1 cellular context compared by ENCODE assay signal in the genomic region with DNA sequence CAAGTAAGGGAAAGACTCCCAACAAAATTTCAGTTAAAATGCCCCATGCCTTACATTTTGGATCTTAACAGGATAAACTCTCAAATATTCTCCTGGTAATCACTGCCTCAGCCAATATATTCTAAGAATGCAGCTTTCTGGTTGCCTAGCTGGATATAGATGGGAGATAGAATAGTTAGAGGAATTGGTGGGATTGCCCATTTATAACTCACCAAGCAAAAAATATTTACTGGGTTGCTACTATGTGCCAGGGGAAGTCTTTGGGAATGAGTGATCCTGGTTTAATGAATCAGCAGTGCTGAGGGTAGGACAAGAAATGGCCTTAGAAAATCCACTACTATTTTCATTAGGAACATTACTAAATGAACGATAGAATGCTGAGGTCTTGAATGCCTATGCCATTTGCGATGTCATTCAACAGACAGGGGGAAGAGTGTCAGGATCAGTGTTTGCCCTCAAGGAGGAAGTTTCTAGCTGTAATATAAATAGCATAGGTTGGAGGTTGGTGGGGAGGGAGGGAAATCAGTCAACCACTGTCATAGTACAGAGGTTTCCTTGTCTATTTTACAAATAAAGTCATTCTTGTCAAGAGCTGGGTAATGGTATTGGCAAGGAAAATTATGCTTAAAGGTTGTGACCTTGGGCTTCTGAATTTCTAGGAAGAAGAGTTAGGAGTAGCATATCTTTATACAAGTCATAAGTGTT.
TF ChIP-seq lines count a peak whose summit lies in the region.

No MANE protein-coding gene starts in this region.

TF ChIP-seq in IMR-90, 13 proteins besides CTCF, POLR2A, EP300 and RAD21:
- TF ChIP-seq CHD1 (IDR thresholded peaks at IDR 0.05; ENCODE audit: low read depth, low read length) (no peak), SMC3 (IDR thresholded peaks at IDR 0.05; ENCODE audit: low read depth, low read length) (no peak), BHLHE40 (IDR thresholded peaks at IDR 0.05; ENCODE audit: low read depth, low read length) (no peak), MXI1 (IDR thresholded peaks at IDR 0.05; ENCODE audit: borderline replicate concordance, low read depth, low read length) (no peak), MAZ (IDR thresholded peaks at IDR 0.05; ENCODE audit: borderline replicate concordance, low read depth, low read length) (no peak), NFE2L2 (IDR thresholded peaks at IDR 0.05; ENCODE audit: low read depth, low read length) (no peak), CEBPB (IDR thresholded peaks at IDR 0.05; ENCODE audit: low read depth, low read length) (no peak)
- TF ChIP-seq, protein P1, sequence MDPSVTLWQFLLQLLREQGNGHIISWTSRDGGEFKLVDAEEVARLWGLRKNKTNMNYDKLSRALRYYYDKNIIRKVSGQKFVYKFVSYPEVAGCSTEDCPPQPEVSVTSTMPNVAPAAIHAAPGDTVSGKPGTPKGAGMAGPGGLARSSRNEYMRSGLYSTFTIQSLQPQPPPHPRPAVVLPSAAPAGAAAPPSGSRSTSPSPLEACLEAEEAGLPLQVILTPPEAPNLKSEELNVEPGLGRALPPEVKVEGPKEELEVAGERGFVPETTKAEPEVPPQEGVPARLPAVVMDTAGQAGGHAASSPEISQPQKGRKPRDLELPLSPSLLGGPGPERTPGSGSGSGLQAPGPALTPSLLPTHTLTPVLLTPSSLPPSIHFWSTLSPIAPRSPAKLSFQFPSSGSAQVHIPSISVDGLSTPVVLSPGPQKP (IDR thresholded peaks at IDR 0.05; ENCODE audit: borderline replicate concordance, low read depth, low read length) = no peak
TF ChIP-seq in IMR-90: peak in this region for 0.
